Comparison of ENCODE assay signal across 36 cellular contexts in genomic region chr6:42211726-42212125, GRCh38. TPM values are rescaled to one million over a fixed set of nuclear protein-coding genes. Genes with fewer than 3 reads are reported as not detected.
DNase-seq lines count a peak whose midpoint lies in the region; ATAC-seq and TF ChIP-seq lines count a peak whose summit lies in the region.
"Had no signal": no experiment of that assay in that cellular context is flagged by ENCODE, and none has a peak within 500 bp of the region (broad histone marks: within the 10 kb centered on the region; RNA-seq: fewer than 3 reads in every experiment).

No MANE protein-coding gene starts in this region.

- CTCF ChIA-PET in activated CD8-positive, alpha-beta memory T cell treated with anti-CD3 and anti-CD28 coated beads, Interleukin-2, amount 10 ng/mL, durations not matched to agents 7 days and 5 days (lab: Charles Lee), result interaction anchor here (1.7 kb wide), 1 partner anchor 107 kb away, joined by 8 read pairs; no protein-coding TSS in a partner anchor
- CTCF ChIA-PET in Panc1 (lab: Charles Lee), result no interaction called here

- peaks cover 44% of the 10 kb centered on the region for H3K36me3 ChIP-seq in Panc1 (ENCODE audit: control insufficient read depth, insufficient read depth, low read length)

- H3K4me3 Mint-ChIP-seq in activated CD8-positive, alpha-beta memory T cell treated with anti-CD3 and anti-CD28 coated beads, Interleukin-2, amount 10 ng/mL, durations not matched to agents 7 days and 5 days, result no peak overlapping the region
- peak overlapping the region in 1 of 2 donors; percentile 9 for H3K4me3 Mint-ChIP-seq in stimulated activated naive B cell treated with anti-CD40 and anti-IgM and Interleukin-4, amounts not matched to agents 10 μg/mL and 1 μg/mL and 100 μg/mL, for 72 hours
- H3K4me3 Mint-ChIP-seq: activated CD8-positive, alpha-beta T cell treated with anti-CD3 and anti-CD28 coated beads for 36 hours; activated naive CD8-positive, alpha-beta T cell treated with anti-CD3 and anti-CD28 coated beads for 36 hours; CD8-positive, alpha-beta T cell; natural killer cell treated with Interleukin-12 subunit alpha and Interleukin-12 subunit beta and Interleukin-15 and Interleukin-18, amount 100 ng/mL, for 72 hours; stimulated activated naive CD8-positive, alpha-beta T cell treated with anti-CD3 and anti-CD28 coated beads, Interleukin-15, amount 100 ng/mL, for 72 hours had no signal

- no peaks in the 10 kb centered on the region for H3K9me3 ChIP-seq in Panc1 (ENCODE audit: control insufficient read depth, insufficient read depth, low read depth, low read length)
- H3K9me3 ChIP-seq: heart left ventricle, vagina had no signal

- no peak overlapping the region for H3K27ac Mint-ChIP-seq in activated CD8-positive, alpha-beta memory T cell treated with anti-CD3 and anti-CD28 coated beads, Interleukin-2, amount 10 ng/mL, durations not matched to agents 7 days and 5 days
- no peak overlapping the region for H3K27ac Mint-ChIP-seq in stimulated activated naive B cell treated with anti-CD40 and anti-IgM and Interleukin-4, amounts not matched to agents 10 μg/mL and 1 μg/mL and 100 μg/mL, for 72 hours
- H3K27ac Mint-ChIP-seq: activated CD8-positive, alpha-beta T cell treated with anti-CD3 and anti-CD28 coated beads for 36 hours; activated naive CD8-positive, alpha-beta T cell treated with anti-CD3 and anti-CD28 coated beads for 36 hours; CD8-positive, alpha-beta T cell had no signal

- DNase-seq in activated CD8-positive, alpha-beta memory T cell treated with anti-CD3 and anti-CD28 coated beads, Interleukin-2, amount 10 ng/mL, durations not matched to agents 7 days and 5 days, result peak; percentile 9
- DNase-seq in activated CD8-positive, alpha-beta memory T cell treated with anti-CD3 and anti-CD28 coated beads for 24 hours, result no peak
- DNase-seq in Panc1 (ENCODE audit: low read depth, low spot score), result no peak
- DNase-seq in stimulated activated naive B cell treated with anti-CD40 and anti-IgM and Interleukin-4, amounts not matched to agents 10 μg/mL and 1 μg/mL and 100 μg/mL, for 72 hours, result no peak
- DNase-seq in NCI-H748 treated with DMSO at 0.1 percent for 48 hours (lab: John Stamatoyannopoulos, UW), result no peak
- DNase-seq in KBM-7, result no peak
- DNase-seq in GOT3 (lab: John Stamatoyannopoulos, UW), result no peak
- DNase-seq: activated CD8-positive, alpha-beta T cell treated with anti-CD3 and anti-CD28 coated beads for 36 hours; activated effector memory CD4-positive, alpha-beta T cell treated with Interleukin-2 at 50 U/mL for 16 hours; activated naive CD8-positive, alpha-beta T cell treated with anti-CD3 and anti-CD28 coated beads for 36 hours; activated T-cell treated with anti-CD3 and anti-CD28 coated beads for 4 hours; aorta; CD8-positive, alpha-beta T cell; effector memory CD4-positive, alpha-beta T cell; H7; heart left ventricle; kidney glomerular epithelial cell; NCI-H1694 treated with DMSO at 0.1 percent for 48 hours; NCI-H524 treated with DMSO at 0.1 percent for 48 hours; stimulated activated naive CD8-positive, alpha-beta T cell treated with anti-CD3 and anti-CD28 coated beads, Interleukin-15, amount 100 ng/mL, for 72 hours; T-helper 2 cell had no signal

- peak overlapping the region; percentile 100 for H3K27ac ChIP-seq in Panc1 (ENCODE audit: low read length)
- H3K27ac ChIP-seq: cardiac muscle cell, coronary artery, heart left ventricle, KMS-11, vagina had no signal

- H3K9me3 Mint-ChIP-seq in activated CD8-positive, alpha-beta memory T cell treated with anti-CD3 and anti-CD28 coated beads, Interleukin-2, amount 10 ng/mL, durations not matched to agents 7 days and 5 days (ENCODE audit: low read depth), result no peaks in the 10 kb centered on the region
- no peaks in the 10 kb centered on the region for H3K9me3 Mint-ChIP-seq in stimulated activated naive B cell treated with anti-CD40 and anti-IgM and Interleukin-4, amounts not matched to agents 10 μg/mL and 1 μg/mL and 100 μg/mL, for 72 hours
- H3K9me3 Mint-ChIP-seq: activated CD8-positive, alpha-beta T cell treated with anti-CD3 and anti-CD28 coated beads for 36 hours; activated naive CD8-positive, alpha-beta T cell treated with anti-CD3 and anti-CD28 coated beads for 36 hours; CD8-positive, alpha-beta T cell; natural killer cell treated with Interleukin-12 subunit alpha and Interleukin-12 subunit beta and Interleukin-15 and Interleukin-18, amount 100 ng/mL, for 72 hours; stimulated activated naive CD8-positive, alpha-beta T cell treated with anti-CD3 and anti-CD28 coated beads, Interleukin-15, amount 100 ng/mL, for 72 hours had no signal

- H3K27me3 ChIP-seq in Panc1 (ENCODE audit: control insufficient read depth, insufficient read depth, low read length), result no peaks in the 10 kb centered on the region
- H3K27me3 ChIP-seq: cardiac muscle cell, heart left ventricle, vagina had no signal

- POLR2A ChIA-PET in Panc1 (lab: Charles Lee), result no interaction called here

- BruUV-seq in Panc1 (replicated peaks; lab: Mats Ljungman, UMichigan), result no TSS peak

- no peak for ATAC-seq in activated CD8-positive, alpha-beta memory T cell treated with anti-CD3 and anti-CD28 coated beads, Interleukin-2, amount 10 ng/mL, durations not matched to agents 7 days and 5 days
- peak; percentile 55 for ATAC-seq in GM21390 (IDR thresholded peaks at IDR 0.05; ENCODE audit: unreplicated experiment)
- ATAC-seq in Panc1, result no peak
- ATAC-seq in stimulated activated naive B cell treated with anti-CD40 and anti-IgM and Interleukin-4, amounts not matched to agents 10 μg/mL and 1 μg/mL and 100 μg/mL, for 72 hours (replicated peaks), result peak; percentile 66 to 67
- ATAC-seq: activated CD8-positive, alpha-beta T cell treated with anti-CD3 and anti-CD28 coated beads for 36 hours; CD8-positive, alpha-beta T cell; heart left ventricle; natural killer cell treated with Interleukin-12 subunit alpha and Interleukin-12 subunit beta and Interleukin-15 and Interleukin-18, amount 100 ng/mL, for 72 hours; Right ventricle myocardium inferior; stimulated activated naive CD8-positive, alpha-beta T cell treated with anti-CD3 and anti-CD28 coated beads, Interleukin-15, amount 100 ng/mL, for 72 hours had no signal

- intact Hi-C loops in Panc1 (cut with micrococcal nuclease; ENCODE audit: unreplicated experiment), result no loop called here

- H3K4me3 ChIP-seq in Panc1 (ENCODE audit: low read depth in 2 of 2, low read length in 2 of 2), result no peak overlapping the region
- H3K4me3 ChIP-seq: cardiac muscle cell, coronary artery, heart left ventricle, lung, vagina had no signal

- H3K27me3 Mint-ChIP-seq in activated CD8-positive, alpha-beta memory T cell treated with anti-CD3 and anti-CD28 coated beads, Interleukin-2, amount 10 ng/mL, durations not matched to agents 7 days and 5 days, result no peaks in the 10 kb centered on the region
- H3K27me3 Mint-ChIP-seq in stimulated activated naive B cell treated with anti-CD40 and anti-IgM and Interleukin-4, amounts not matched to agents 10 μg/mL and 1 μg/mL and 100 μg/mL, for 72 hours, result no peaks in the 10 kb centered on the region
- H3K27me3 Mint-ChIP-seq: activated CD8-positive, alpha-beta T cell treated with anti-CD3 and anti-CD28 coated beads for 36 hours; activated naive CD8-positive, alpha-beta T cell treated with anti-CD3 and anti-CD28 coated beads for 36 hours; natural killer cell treated with Interleukin-12 subunit alpha and Interleukin-12 subunit beta and Interleukin-15 and Interleukin-18, amount 100 ng/mL, for 72 hours; stimulated activated naive CD8-positive, alpha-beta T cell treated with anti-CD3 and anti-CD28 coated beads, Interleukin-15, amount 100 ng/mL, for 72 hours had no signal

- TF ChIP-seq CTCF in Panc1 (IDR thresholded peaks at IDR 0.05), result no peak

- in situ Hi-C loops in Panc1 (cut with HindIII; ENCODE audit: low pct_unique_long_range_greater_than_20kb, low sequenced_read_pairs), result no loop called here
- in situ Hi-C loops in KBM-7 (cut with MboI; ENCODE audit: low pct_unique_long_range_greater_than_20kb, low sequenced_read_pairs), result no loop called here

- H3K4me1 Mint-ChIP-seq in activated CD8-positive, alpha-beta memory T cell treated with anti-CD3 and anti-CD28 coated beads, Interleukin-2, amount 10 ng/mL, durations not matched to agents 7 days and 5 days, result peaks cover 25% of the 10 kb centered on the region
- H3K4me1 Mint-ChIP-seq in stimulated activated naive B cell treated with anti-CD40 and anti-IgM and Interleukin-4, amounts not matched to agents 10 μg/mL and 1 μg/mL and 100 μg/mL, for 72 hours, result peaks cover 13 to 36% of the 10 kb centered on the region in 2 donors

- peaks cover 38% of the 10 kb centered on the region for H3K36me3 Mint-ChIP-seq in activated CD8-positive, alpha-beta memory T cell treated with anti-CD3 and anti-CD28 coated beads, Interleukin-2, amount 10 ng/mL, durations not matched to agents 7 days and 5 days
- peaks cover 4 to 15% of the 10 kb centered on the region in 2 donors for H3K36me3 Mint-ChIP-seq in stimulated activated naive B cell treated with anti-CD40 and anti-IgM and Interleukin-4, amounts not matched to agents 10 μg/mL and 1 μg/mL and 100 μg/mL, for 72 hours

- peaks cover 52% of the 10 kb centered on the region for H3K4me1 ChIP-seq in Panc1 (ENCODE audit: control insufficient read depth, insufficient read depth, low read length)

RNA-seq across cellular contexts. Expression of gene MRPS10, which starts 5.9 kb away (rescaled TPM):
- total RNA-seq in activated CD8-positive, alpha-beta memory T cell treated with anti-CD3 and anti-CD28 coated beads, Interleukin-2, amount 10 ng/mL, durations not matched to agents 7 days and 5 days, result 10 to 100 TPM; 28.8 to 36.5 TPM
- 67.6 TPM for total RNA-seq in Panc1 (2021; ENCODE audit: unreplicated experiment)
- polyA plus RNA-seq in Panc1 (2012; ENCODE audit: insufficient read length), result 48.0 TPM

RNA-seq across cellular contexts. Expression of gene GUCA1B, which starts 17.0 kb away (rescaled TPM):
- total RNA-seq in activated CD8-positive, alpha-beta memory T cell treated with anti-CD3 and anti-CD28 coated beads, Interleukin-2, amount 10 ng/mL, durations not matched to agents 7 days and 5 days, result 1 to 10 TPM in 1 of 2 experiments, under 1 TPM in 1; 0.94 to 1.8 TPM
- 1.4 TPM for total RNA-seq in Panc1 (2021; ENCODE audit: unreplicated experiment)
- 0.93 TPM for polyA plus RNA-seq in Panc1 (2012; ENCODE audit: insufficient read length)
- total RNA-seq: A172, fibroblast of villous mesenchyme, HT1080, vagina had no signal
- polyA plus RNA-seq: cardiac muscle cell had no signal

RNA-seq across cellular contexts. Expression of gene GUCA1A, which starts 38.6 kb away (rescaled TPM):
- total RNA-seq in activated CD8-positive, alpha-beta memory T cell treated with anti-CD3 and anti-CD28 coated beads, Interleukin-2, amount 10 ng/mL, durations not matched to agents 7 days and 5 days, result not detected
- not detected for total RNA-seq in Panc1 (2021; ENCODE audit: unreplicated experiment)
- not detected for polyA plus RNA-seq in Panc1 (2012; ENCODE audit: insufficient read length)
- total RNA-seq: A172; aorta; CD8-positive, alpha-beta T cell; fibroblast of villous mesenchyme; HT1080; lung; mononuclear cell; natural killer cell treated with Interleukin-12 subunit alpha and Interleukin-12 subunit beta and Interleukin-15 and Interleukin-18, amount 100 ng/mL, for 72 hours; omental fat pad; pulmonary artery endothelial cell; Right ventricle myocardium inferior; vagina had no signal
- polyA plus RNA-seq: aorta, esophagus, heart left ventricle had no signal

Comparison
In these comparisons a context has a peak if more than half of its experiments do, and no peak if none do; other contexts are left out.
1. ATAC-seq: peak in GM21390 (single experiment) and stimulated activated naive B cell treated with anti-CD40 and anti-IgM and Interleukin-4, amounts not matched to agents 10 μg/mL and 1 μg/mL and 100 μg/mL, for 72 hours (2 of 2); none in activated CD8-positive, alpha-beta memory T cell treated with anti-CD3 and anti-CD28 coated beads, Interleukin-2, amount 10 ng/mL, durations not matched to agents 7 days and 5 days (single experiment) and Panc1 (single experiment).